ENCODE assay signal across 1 cellular context in genomic region chr3:15812183-15812582, GRCh38.
TF ChIP-seq lines count a peak whose summit lies in the region.

No MANE protein-coding gene starts in this region.

TF ChIP-seq in H1, 55 proteins besides CTCF, POLR2A, EP300 and RAD21 (continued from another document):
- TF ChIP-seq HDAC2 (IDR thresholded peaks at IDR 0.05; ENCODE audit: borderline replicate concordance in 1 of 2, low read depth in 2 of 2, low read length in 2 of 2) (no peak), RBBP5 (IDR thresholded peaks at IDR 0.05; ENCODE audit: borderline replicate concordance, low read depth, low read length) (no peak), SP1 (IDR thresholded peaks at IDR 0.05; ENCODE audit: low read depth, low read length) (no peak), NRF1 (IDR thresholded peaks at IDR 0.05; ENCODE audit: low read depth, low read length) (no peak), SIX5 (IDR thresholded peaks at IDR 0.05; ENCODE audit: low read depth, low read length) (no peak), ASH2L (IDR thresholded peaks at IDR 0.05; ENCODE audit: low read length) (no peak), POLR2AphosphoS5 (IDR thresholded peaks at IDR 0.05; ENCODE audit: low read depth, low read length) (no peak), SAP30 (IDR thresholded peaks at IDR 0.05; ENCODE audit: insufficient read depth, insufficient replicate concordance, low read length) (no peak)
